9 cellular contexts compared by ENCODE assay signal in the genomic region with DNA sequence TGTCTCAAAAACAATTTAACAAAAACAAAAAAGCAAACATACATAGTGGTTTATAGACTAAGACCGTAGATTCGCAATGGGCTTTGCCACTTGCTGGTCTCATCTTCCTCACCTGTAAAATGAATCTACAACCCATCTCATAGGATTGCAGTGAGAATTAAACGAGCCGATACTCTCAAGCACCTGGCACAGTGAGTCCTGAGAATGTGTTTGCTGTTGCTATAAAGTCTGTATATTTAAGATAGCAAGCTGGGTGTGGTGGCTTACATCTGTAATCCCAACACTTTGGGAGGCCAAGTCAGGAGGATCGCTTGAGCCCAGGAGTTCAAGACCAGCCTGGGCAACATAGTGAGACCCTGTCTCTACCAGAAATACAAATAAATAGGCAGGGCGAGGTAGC. TPM values are rescaled to one million over a fixed set of nuclear protein-coding genes. Genes with fewer than 3 reads are reported as not detected.
"Had no signal": no experiment of that assay in that cellular context is flagged by ENCODE, and none has a peak within 500 bp of the region (broad histone marks: within the 10 kb centered on the region; RNA-seq: fewer than 3 reads in every experiment).

No MANE protein-coding gene starts in this region.

- ATAC-seq: HCT116, HepG2 had no signal

- H3K4me1 Mint-ChIP-seq: IgD-negative memory B cell had no signal

- H3K4me1 ChIP-seq: HAP-1 had no signal

- H3K36me3 Mint-ChIP-seq: IgD-negative memory B cell had no signal

- H3K36me3 ChIP-seq: HAP-1 had no signal

- H3K4me3 Mint-ChIP-seq: HFFc6, IgD-negative memory B cell had no signal

- H3K27ac Mint-ChIP-seq: HFFc6, IgD-negative memory B cell had no signal

- H3K9me3 Mint-ChIP-seq: HFFc6, IgD-negative memory B cell had no signal

- H3K4me3 ChIP-seq: GM23248, HAP-1 had no signal

- H3K9me3 ChIP-seq: HAP-1 had no signal

- DNase-seq: GM23248, GOT3, H7, HFFc6 had no signal

RNA-seq across cellular contexts. Expression of gene EXOC3L2, which starts 22.5 kb away (rescaled TPM):
- total RNA-seq: GM23248, H4, HepG2 had no signal
